29 cellular contexts compared by ENCODE assay signal in the genomic region with DNA sequence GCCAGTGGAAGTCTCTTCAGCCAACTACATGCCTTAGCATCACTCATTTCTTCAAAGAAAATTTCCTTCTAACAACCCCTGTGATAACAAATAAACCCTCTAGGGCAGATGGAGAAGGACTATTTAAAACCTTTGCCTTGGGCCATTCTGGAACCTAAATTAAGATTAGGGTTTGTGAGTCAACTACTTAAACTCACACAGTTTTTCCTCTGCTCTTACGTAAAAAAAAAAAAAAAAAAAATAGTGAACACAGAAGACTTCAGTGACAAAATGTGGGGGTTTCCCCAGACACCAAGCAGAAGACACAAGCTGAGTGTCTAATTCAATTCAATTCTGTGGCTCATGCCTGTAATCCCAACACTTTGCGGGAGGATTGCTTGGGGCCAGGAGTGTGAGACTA.
DNase-seq lines count a peak whose midpoint lies in the region; ATAC-seq and TF ChIP-seq lines count a peak whose summit lies in the region.
"Had no signal": no experiment of that assay in that cellular context is flagged by ENCODE, and none has a peak within 500 bp of the region (broad histone marks: within the 10 kb centered on the region; RNA-seq: fewer than 3 reads in every experiment).

No MANE protein-coding gene starts in this region.

- intact Hi-C loops in tibial artery (cut with DNase I; ENCODE audit: low total_unique reads) (no loop called here), stomach (cut with DNase I; ENCODE audit: low total_unique reads) (no loop called here)

- H3K36me3 ChIP-seq in tibial artery (peaks cover 0 to 4% (median 4%) of the 10 kb centered on the region in 3 donors), stomach (peaks cover 0 to 18% (median 5%) of the 10 kb centered on the region in 4 donors)
- H3K36me3 ChIP-seq: SJSA1 had no signal

- H3K4me3 ChIP-seq in tibial artery (no peak overlapping the region), stomach (no peak overlapping the region)
- H3K4me3 ChIP-seq: GM23338, PC-9, SJSA1 had no signal

- no peak for TF ChIP-seq POLR2A in stomach (IDR thresholded peaks at IDR 0.05)

- H3K27me3 ChIP-seq in tibial artery (no peaks in the 10 kb centered on the region), stomach (no peaks in the 10 kb centered on the region)
- H3K27me3 ChIP-seq: SJSA1 had no signal

- H3K9me3 Mint-ChIP-seq in activated naive CD4-positive, alpha-beta T cell treated with anti-CD3 and anti-CD28 coated beads, Interleukin-2, amount 50 U/mL, for 72 hours, result no peaks in the 10 kb centered on the region
- H3K9me3 Mint-ChIP-seq in activated naive CD4-positive, alpha-beta T cell treated with anti-CD3 and anti-CD28 coated beads, Interleukin-2, amount 10 ng/mL, durations not matched to agents 7 days and 5 days, result no peaks in the 10 kb centered on the region
- peaks cover 5% of the 10 kb centered on the region for H3K9me3 Mint-ChIP-seq in activated naive CD8-positive, alpha-beta T cell treated with anti-CD3 and anti-CD28 coated beads, Interleukin-2, amount 50 U/mL, for 24 hours
- H3K9me3 Mint-ChIP-seq: CD8-positive, alpha-beta T cell; GM23338; H9 had no signal

- H3K27me3 Mint-ChIP-seq in activated naive CD4-positive, alpha-beta T cell treated with anti-CD3 and anti-CD28 coated beads, Interleukin-2, amount 10 ng/mL, durations not matched to agents 7 days and 5 days, result peaks cover 20% of the 10 kb centered on the region
- H3K27me3 Mint-ChIP-seq in activated naive CD8-positive, alpha-beta T cell treated with anti-CD3 and anti-CD28 coated beads, Interleukin-2, amount 50 U/mL, for 24 hours, result peaks cover 13% of the 10 kb centered on the region

- H3K4me3 Mint-ChIP-seq in activated naive CD4-positive, alpha-beta T cell treated with anti-CD3 and anti-CD28 coated beads, Interleukin-2, amount 10 ng/mL, durations not matched to agents 7 days and 5 days, result no peak overlapping the region
- no peak overlapping the region for H3K4me3 Mint-ChIP-seq in activated naive CD8-positive, alpha-beta T cell treated with anti-CD3 and anti-CD28 coated beads, Interleukin-2, amount 50 U/mL, for 24 hours
- H3K4me3 Mint-ChIP-seq: B cell; CD8-positive, alpha-beta T cell; GM23338; H9 had no signal

- H3K27ac ChIP-seq in tibial artery (peak overlapping the region; percentile 33 to 58), stomach (peak overlapping the region in 1 of 5 donors; percentile 28)
- H3K27ac ChIP-seq: 22Rv1, C4-2B, PC-9, SJSA1 had no signal

- TF ChIP-seq CTCF in tibial artery (IDR thresholded peaks at IDR 0.05) (no peak), stomach (IDR thresholded peaks at IDR 0.05) (no peak)

- H3K4me1 Mint-ChIP-seq in activated naive CD4-positive, alpha-beta T cell treated with anti-CD3 and anti-CD28 coated beads, Interleukin-2, amount 10 ng/mL, durations not matched to agents 7 days and 5 days, result peaks cover 4% of the 10 kb centered on the region
- peaks cover 52% of the 10 kb centered on the region for H3K4me1 Mint-ChIP-seq in activated naive CD8-positive, alpha-beta T cell treated with anti-CD3 and anti-CD28 coated beads, Interleukin-2, amount 50 U/mL, for 24 hours

- H3K4me1 ChIP-seq in tibial artery (peaks cover 0 to 51% (median 21%) of the 10 kb centered on the region in 4 donors), stomach (peaks cover 4 to 31% (median 20%) of the 10 kb centered on the region in 4 donors)

- no peak for TF ChIP-seq EP300 in stomach (IDR thresholded peaks at IDR 0.05)

- H3K36me3 Mint-ChIP-seq in activated naive CD4-positive, alpha-beta T cell treated with anti-CD3 and anti-CD28 coated beads, Interleukin-2, amount 50 U/mL, for 72 hours, result no peaks in the 10 kb centered on the region
- no peaks in the 10 kb centered on the region for H3K36me3 Mint-ChIP-seq in activated naive CD4-positive, alpha-beta T cell treated with anti-CD3 and anti-CD28 coated beads, Interleukin-2, amount 10 ng/mL, durations not matched to agents 7 days and 5 days
- H3K36me3 Mint-ChIP-seq in activated naive CD8-positive, alpha-beta T cell treated with anti-CD3 and anti-CD28 coated beads, Interleukin-2, amount 50 U/mL, for 24 hours (ENCODE audit: low read depth), result peaks cover 3% of the 10 kb centered on the region

- peak; percentile 21 to 45 for ATAC-seq in activated CD4-positive, CD25-positive, alpha-beta regulatory T cell treated with anti-CD3 and anti-CD28 coated beads, Interleukin-2, amount 50 U/mL, for 24 hours
- peak; percentile 33 to 62 for ATAC-seq in activated naive CD4-positive, alpha-beta T cell treated with anti-CD3 and anti-CD28 coated beads, Interleukin-2, amount 50 U/mL, for 72 hours
- ATAC-seq in activated naive CD8-positive, alpha-beta T cell treated with anti-CD3 and anti-CD28 coated beads, Interleukin-2, amount 50 U/mL, for 24 hours, result peak; percentile 60
- no peak for ATAC-seq in GM18870 (IDR thresholded peaks at IDR 0.05; ENCODE audit: unreplicated experiment)
- ATAC-seq: CD8-positive, alpha-beta T cell; HepG2 had no signal

- H3K27ac Mint-ChIP-seq in activated naive CD4-positive, alpha-beta T cell treated with anti-CD3 and anti-CD28 coated beads, Interleukin-2, amount 50 U/mL, for 72 hours, result no peak overlapping the region
- H3K27ac Mint-ChIP-seq in activated naive CD4-positive, alpha-beta T cell treated with anti-CD3 and anti-CD28 coated beads, Interleukin-2, amount 10 ng/mL, durations not matched to agents 7 days and 5 days, result no peak overlapping the region
- H3K27ac Mint-ChIP-seq in activated naive CD8-positive, alpha-beta T cell treated with anti-CD3 and anti-CD28 coated beads, Interleukin-2, amount 50 U/mL, for 24 hours, result peak overlapping the region; percentile 4
- H3K27ac Mint-ChIP-seq: B cell; CD8-positive, alpha-beta T cell; GM23338; H9 had no signal

- no peaks in the 10 kb centered on the region for H3K9me3 ChIP-seq in tibial artery
- no peaks in the 10 kb centered on the region for H3K9me3 ChIP-seq in stomach
- H3K9me3 ChIP-seq: SJSA1 had no signal

- 78 to 96% (median 86%) methylated on average over 2 of the region's 2 CpGs for WGBS in stomach, 5 donors

- CTCF ChIA-PET in activated naive CD4-positive, alpha-beta T cell treated with anti-CD3 and anti-CD28 coated beads, Interleukin-2, amount 10 ng/mL, durations not matched to agents 7 days and 5 days (lab: Charles Lee), result no interaction called here

- no peak for DNase-seq in activated CD4-positive, CD25-positive, alpha-beta regulatory T cell treated with anti-CD3 and anti-CD28 coated beads, Interleukin-2, amount 50 U/mL, for 72 hours
- no peak for DNase-seq in activated naive CD4-positive, alpha-beta T cell treated with anti-CD3 and anti-CD28 coated beads, Interleukin-2, amount 50 U/mL, for 72 hours (ENCODE audit: low spot score in 2 of 2)
- no peak for DNase-seq in activated naive CD4-positive, alpha-beta T cell treated with anti-CD3 and anti-CD28 coated beads, Interleukin-2, amount 10 ng/mL, durations not matched to agents 7 days and 5 days
- DNase-seq in activated naive CD8-positive, alpha-beta T cell treated with anti-CD3 and anti-CD28 coated beads, Interleukin-2, amount 50 U/mL, for 24 hours, result no peak
- DNase-seq in tibial artery (no peak), stomach (no peak)
- DNase-seq: Caco-2; CD8-positive, alpha-beta T cell; H9; Karpas-422; NCI-H1105 treated with DMSO at 0.1 percent for 48 hours; NCI-H146; NCI-H1930; NCI-H2107; NCI-H446; NCI-H524 treated with DMSO at 0.1 percent for 48 hours; NCI-H774; NK-92 treated with Interleukin-12 subunit alpha and Interleukin-12 subunit beta, amount 100 ng/mL, for 24 hours; PC-9; Right ventricle myocardium superior; RPMI8226 had no signal
